In the genomic region with DNA sequence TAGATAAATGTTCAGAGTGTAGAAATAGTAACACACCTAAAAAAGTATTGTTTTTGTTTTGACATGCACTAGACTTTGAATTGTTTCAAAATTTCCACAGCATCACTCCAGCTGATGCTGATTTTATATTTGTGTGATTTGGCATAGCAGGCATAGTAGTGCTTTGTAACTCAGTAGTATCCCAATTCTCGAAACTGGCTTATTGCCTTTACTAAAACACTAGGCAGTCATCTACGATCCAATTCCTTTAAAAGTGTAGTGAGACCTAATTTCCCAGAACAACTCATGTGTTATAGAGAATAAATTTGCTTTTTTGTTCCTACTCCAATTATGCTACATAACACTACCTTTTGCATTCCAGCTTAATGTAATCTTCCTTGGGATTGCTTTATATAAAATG, we compare ENCODE assay signal across 3 cellular contexts.
"Had no signal": no experiment of that assay in that cellular context is flagged by ENCODE, and none has a peak within 500 bp of the region (broad histone marks: within the 10 kb centered on the region; RNA-seq: fewer than 3 reads in every experiment).

No MANE protein-coding gene starts in this region.

- DNase-seq: IMR-90, KBM-7, KG1 had no signal
